In the genomic region with DNA sequence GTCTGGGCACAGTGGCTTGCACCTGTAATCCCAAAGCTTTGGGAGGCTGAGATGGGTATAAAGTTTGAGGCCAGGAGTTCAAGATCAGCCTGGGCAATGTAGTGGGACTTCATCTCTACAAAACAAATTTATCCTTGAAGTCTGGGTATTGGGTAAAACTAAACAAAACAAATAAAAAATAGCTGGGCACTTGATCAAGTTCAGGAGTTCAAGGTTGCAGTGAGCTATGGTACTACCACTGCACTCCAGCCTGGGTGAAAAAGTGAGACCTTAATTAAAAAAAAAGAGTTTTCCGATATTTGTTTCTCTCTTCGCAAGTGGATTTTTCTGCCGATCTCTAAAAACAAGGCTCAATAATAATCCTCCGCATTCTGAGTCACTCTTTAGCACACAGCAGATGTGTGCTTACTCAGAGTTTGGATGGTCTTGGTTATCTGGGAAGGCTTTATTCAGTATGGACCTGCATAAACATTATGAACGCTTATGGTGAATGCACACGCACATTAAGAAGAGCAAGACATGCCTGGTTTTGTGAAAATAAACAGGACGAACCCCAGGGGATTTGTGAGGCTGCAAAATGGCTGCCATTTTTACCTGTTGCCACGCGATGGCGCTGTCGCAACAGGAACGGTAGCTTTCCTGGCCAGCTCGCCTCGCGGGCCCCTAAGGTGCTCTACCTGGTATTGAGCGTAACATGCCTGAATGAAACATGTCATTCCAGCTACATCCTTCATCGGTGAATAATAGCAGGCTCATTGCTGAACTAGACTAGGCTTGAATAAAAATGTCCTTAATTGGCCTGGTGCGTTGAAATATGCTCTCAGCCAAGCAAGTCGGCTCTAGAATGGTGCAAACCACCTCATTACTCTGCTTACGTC, we compare ENCODE assay signal across 1 cellular context.
A peak's percentile ranks its signal among the peaks of the same experiment; 100 is the strongest.
TF ChIP-seq lines count a peak whose summit lies in the region.

No MANE protein-coding gene starts in this region.

TF ChIP-seq in HepG2, 621 proteins besides CTCF, POLR2A, EP300 and RAD21 (continued from another document and continues in another):
- TF ChIP-seq, protein P1, sequence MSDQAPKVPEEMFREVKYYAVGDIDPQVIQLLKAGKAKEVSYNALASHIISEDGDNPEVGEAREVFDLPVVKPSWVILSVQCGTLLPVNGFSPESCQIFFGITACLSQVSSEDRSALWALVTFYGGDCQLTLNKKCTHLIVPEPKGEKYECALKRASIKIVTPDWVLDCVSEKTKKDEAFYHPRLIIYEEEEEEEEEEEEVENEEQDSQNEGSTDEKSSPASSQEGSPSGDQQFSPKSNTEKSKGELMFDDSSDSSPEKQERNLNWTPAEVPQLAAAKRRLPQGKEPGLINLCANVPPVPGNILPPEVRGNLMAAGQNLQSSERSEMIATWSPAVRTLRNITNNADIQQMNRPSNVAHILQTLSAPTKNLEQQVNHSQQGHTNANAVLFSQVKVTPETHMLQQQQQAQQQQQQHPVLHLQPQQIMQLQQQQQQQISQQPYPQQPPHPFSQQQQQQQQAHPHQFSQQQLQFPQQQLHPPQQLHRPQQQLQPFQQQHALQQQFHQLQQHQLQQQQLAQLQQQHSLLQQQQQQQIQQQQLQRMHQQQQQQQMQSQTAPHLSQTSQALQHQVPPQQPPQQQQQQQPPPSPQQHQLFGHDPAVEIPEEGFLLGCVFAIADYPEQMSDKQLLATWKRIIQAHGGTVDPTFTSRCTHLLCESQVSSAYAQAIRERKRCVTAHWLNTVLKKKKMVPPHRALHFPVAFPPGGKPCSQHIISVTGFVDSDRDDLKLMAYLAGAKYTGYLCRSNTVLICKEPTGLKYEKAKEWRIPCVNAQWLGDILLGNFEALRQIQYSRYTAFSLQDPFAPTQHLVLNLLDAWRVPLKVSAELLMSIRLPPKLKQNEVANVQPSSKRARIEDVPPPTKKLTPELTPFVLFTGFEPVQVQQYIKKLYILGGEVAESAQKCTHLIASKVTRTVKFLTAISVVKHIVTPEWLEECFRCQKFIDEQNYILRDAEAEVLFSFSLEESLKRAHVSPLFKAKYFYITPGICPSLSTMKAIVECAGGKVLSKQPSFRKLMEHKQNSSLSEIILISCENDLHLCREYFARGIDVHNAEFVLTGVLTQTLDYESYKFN (CRISPR knock-in tag; conservative IDR thresholded peaks at IDR 0.05): 0 out of 2 replicates have a peak, but pooled peaks have one; percentile 8
- TF ChIP-seq CREB1 (IDR thresholded peaks at IDR 0.05) (no peak), CREB1 (CRISPR knock-in tag; IDR thresholded peaks at IDR 0.05) (no peak), NBN (conservative IDR thresholded peaks at IDR 0.05) (no peak), HOXA5 (CRISPR knock-in tag; IDR thresholded peaks at IDR 0.05) (peak; percentile 48; the same call in 1 of the 2 replicates), ZNF33A (CRISPR knock-in tag; IDR thresholded peaks at IDR 0.05; ENCODE audit: borderline replicate concordance) (no peak), FOSL1 (CRISPR knock-in tag; IDR thresholded peaks at IDR 0.05; ENCODE audit: borderline replicate concordance) (no peak), PAWR (CRISPR knock-in tag; IDR thresholded peaks at IDR 0.05; ENCODE audit: borderline replicate concordance) (no peak), ZNF652 (CRISPR knock-in tag; IDR thresholded peaks at IDR 0.05; ENCODE audit: borderline replicate concordance, low read depth) (no peak), KDM2A (CRISPR knock-in tag; IDR thresholded peaks at IDR 0.05; ENCODE audit: borderline replicate concordance, low read depth) (peak; percentile 85), KDM1A (CRISPR knock-in tag; IDR thresholded peaks at IDR 0.05) (no peak), ZNF776 (CRISPR knock-in tag; IDR thresholded peaks at IDR 0.05) (no peak), ZNF296 (CRISPR knock-in tag; conservative IDR thresholded peaks at IDR 0.05) (no peak), SP4 (CRISPR knock-in tag; IDR thresholded peaks at IDR 0.05) (no peak), ZNF703 (CRISPR knock-in tag; IDR thresholded peaks at IDR 0.05; ENCODE audit: borderline replicate concordance) (no peak), MLLT10 (CRISPR knock-in tag; IDR thresholded peaks at IDR 0.05) (no peak), ZNF121 (CRISPR knock-in tag; IDR thresholded peaks at IDR 0.05) (no peak), ZMYM3 (CRISPR knock-in tag; IDR thresholded peaks at IDR 0.05) (no peak), ZNF761 (CRISPR knock-in tag; conservative IDR thresholded peaks at IDR 0.05) (no peak), ZFP90 (CRISPR knock-in tag; IDR thresholded peaks at IDR 0.05; ENCODE audit: borderline replicate concordance) (no peak), ZNF577 (CRISPR knock-in tag; IDR thresholded peaks at IDR 0.05; ENCODE audit: borderline replicate concordance, low read depth) (no peak), HOXA3 (CRISPR knock-in tag; IDR thresholded peaks at IDR 0.05) (no peak; the same call in 1 of the 2 replicates), ZNF616 (CRISPR knock-in tag; IDR thresholded peaks at IDR 0.05; ENCODE audit: low read depth) (no peak), PRMT3 (CRISPR knock-in tag; IDR thresholded peaks at IDR 0.05; ENCODE audit: borderline replicate concordance, low read depth) (no peak), ZNF12 (CRISPR knock-in tag; IDR thresholded peaks at IDR 0.05) (no peak), CHCHD3 (CRISPR knock-in tag; IDR thresholded peaks at IDR 0.05) (no peak), ZBTB3 (CRISPR knock-in tag; IDR thresholded peaks at IDR 0.05; ENCODE audit: borderline replicate concordance, low read depth) (no peak), CEBPB (IDR thresholded peaks at IDR 0.05; ENCODE audit: borderline replicate concordance, low read depth, low read length) (no peak), ZNF570 (CRISPR knock-in tag; IDR thresholded peaks at IDR 0.05; ENCODE audit: borderline replicate concordance) (no peak), NCOA2 (CRISPR knock-in tag; IDR thresholded peaks at IDR 0.05) (peak; percentile 12; the same call in 1 of the 2 replicates)
- TF ChIP-seq, protein P2, sequence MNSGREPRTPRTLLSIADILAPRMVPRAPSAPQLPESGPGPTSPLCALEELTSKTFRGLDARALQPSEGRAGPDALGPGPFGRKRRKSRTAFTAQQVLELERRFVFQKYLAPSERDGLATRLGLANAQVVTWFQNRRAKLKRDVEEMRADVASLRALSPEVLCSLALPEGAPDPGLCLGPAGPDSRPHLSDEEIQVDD (CRISPR knock-in tag; IDR thresholded peaks at IDR 0.05; ENCODE audit: borderline replicate concordance): no peak
- TF ChIP-seq, protein P3, sequence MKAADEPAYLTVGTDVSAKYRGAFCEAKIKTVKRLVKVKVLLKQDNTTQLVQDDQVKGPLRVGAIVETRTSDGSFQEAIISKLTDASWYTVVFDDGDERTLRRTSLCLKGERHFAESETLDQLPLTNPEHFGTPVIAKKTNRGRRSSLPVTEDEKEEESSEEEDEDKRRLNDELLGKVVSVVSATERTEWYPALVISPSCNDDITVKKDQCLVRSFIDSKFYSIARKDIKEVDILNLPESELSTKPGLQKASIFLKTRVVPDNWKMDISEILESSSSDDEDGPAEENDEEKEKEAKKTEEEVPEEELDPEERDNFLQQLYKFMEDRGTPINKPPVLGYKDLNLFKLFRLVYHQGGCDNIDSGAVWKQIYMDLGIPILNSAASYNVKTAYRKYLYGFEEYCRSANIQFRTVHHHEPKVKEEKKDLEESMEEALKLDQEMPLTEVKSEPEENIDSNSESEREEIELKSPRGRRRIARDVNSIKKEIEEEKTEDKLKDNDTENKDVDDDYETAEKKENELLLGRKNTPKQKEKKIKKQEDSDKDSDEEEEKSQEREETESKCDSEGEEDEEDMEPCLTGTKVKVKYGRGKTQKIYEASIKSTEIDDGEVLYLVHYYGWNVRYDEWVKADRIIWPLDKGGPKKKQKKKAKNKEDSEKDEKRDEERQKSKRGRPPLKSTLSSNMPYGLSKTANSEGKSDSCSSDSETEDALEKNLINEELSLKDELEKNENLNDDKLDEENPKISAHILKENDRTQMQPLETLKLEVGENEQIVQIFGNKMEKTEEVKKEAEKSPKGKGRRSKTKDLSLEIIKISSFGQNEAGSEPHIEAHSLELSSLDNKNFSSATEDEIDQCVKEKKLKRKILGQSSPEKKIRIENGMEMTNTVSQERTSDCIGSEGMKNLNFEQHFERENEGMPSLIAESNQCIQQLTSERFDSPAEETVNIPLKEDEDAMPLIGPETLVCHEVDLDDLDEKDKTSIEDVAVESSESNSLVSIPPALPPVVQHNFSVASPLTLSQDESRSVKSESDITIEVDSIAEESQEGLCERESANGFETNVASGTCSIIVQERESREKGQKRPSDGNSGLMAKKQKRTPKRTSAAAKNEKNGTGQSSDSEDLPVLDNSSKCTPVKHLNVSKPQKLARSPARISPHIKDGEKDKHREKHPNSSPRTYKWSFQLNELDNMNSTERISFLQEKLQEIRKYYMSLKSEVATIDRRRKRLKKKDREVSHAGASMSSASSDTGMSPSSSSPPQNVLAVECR (CRISPR knock-in tag; IDR thresholded peaks at IDR 0.05; ENCODE audit: borderline replicate concordance): no peak
- TF ChIP-seq, protein P4, sequence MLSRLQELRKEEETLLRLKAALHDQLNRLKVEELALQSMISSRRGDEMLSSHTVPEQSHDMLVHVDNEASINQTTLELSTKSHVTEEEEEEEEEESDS (CRISPR knock-in tag; IDR thresholded peaks at IDR 0.05; ENCODE audit: borderline replicate concordance): no peak
- TF ChIP-seq, protein P5, sequence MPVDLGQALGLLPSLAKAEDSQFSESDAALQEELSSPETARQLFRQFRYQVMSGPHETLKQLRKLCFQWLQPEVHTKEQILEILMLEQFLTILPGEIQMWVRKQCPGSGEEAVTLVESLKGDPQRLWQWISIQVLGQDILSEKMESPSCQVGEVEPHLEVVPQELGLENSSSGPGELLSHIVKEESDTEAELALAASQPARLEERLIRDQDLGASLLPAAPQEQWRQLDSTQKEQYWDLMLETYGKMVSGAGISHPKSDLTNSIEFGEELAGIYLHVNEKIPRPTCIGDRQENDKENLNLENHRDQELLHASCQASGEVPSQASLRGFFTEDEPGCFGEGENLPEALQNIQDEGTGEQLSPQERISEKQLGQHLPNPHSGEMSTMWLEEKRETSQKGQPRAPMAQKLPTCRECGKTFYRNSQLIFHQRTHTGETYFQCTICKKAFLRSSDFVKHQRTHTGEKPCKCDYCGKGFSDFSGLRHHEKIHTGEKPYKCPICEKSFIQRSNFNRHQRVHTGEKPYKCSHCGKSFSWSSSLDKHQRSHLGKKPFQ (CRISPR knock-in tag; IDR thresholded peaks at IDR 0.05; ENCODE audit: insufficient replicate concordance): no peak
- TF ChIP-seq, protein P6, sequence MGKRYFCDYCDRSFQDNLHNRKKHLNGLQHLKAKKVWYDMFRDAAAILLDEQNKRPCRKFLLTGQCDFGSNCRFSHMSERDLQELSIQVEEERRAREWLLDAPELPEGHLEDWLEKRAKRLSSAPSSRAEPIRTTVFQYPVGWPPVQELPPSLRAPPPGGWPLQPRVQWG (CRISPR knock-in tag; IDR thresholded peaks at IDR 0.05; ENCODE audit: borderline replicate concordance, low read depth): no peak
- TF ChIP-seq, protein P7, sequence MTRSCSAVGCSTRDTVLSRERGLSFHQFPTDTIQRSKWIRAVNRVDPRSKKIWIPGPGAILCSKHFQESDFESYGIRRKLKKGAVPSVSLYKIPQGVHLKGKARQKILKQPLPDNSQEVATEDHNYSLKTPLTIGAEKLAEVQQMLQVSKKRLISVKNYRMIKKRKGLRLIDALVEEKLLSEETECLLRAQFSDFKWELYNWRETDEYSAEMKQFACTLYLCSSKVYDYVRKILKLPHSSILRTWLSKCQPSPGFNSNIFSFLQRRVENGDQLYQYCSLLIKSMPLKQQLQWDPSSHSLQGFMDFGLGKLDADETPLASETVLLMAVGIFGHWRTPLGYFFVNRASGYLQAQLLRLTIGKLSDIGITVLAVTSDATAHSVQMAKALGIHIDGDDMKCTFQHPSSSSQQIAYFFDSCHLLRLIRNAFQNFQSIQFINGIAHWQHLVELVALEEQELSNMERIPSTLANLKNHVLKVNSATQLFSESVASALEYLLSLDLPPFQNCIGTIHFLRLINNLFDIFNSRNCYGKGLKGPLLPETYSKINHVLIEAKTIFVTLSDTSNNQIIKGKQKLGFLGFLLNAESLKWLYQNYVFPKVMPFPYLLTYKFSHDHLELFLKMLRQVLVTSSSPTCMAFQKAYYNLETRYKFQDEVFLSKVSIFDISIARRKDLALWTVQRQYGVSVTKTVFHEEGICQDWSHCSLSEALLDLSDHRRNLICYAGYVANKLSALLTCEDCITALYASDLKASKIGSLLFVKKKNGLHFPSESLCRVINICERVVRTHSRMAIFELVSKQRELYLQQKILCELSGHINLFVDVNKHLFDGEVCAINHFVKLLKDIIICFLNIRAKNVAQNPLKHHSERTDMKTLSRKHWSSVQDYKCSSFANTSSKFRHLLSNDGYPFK (CRISPR knock-in tag; IDR thresholded peaks at IDR 0.05; ENCODE audit: borderline replicate concordance): no peak
- TF ChIP-seq, protein P8, sequence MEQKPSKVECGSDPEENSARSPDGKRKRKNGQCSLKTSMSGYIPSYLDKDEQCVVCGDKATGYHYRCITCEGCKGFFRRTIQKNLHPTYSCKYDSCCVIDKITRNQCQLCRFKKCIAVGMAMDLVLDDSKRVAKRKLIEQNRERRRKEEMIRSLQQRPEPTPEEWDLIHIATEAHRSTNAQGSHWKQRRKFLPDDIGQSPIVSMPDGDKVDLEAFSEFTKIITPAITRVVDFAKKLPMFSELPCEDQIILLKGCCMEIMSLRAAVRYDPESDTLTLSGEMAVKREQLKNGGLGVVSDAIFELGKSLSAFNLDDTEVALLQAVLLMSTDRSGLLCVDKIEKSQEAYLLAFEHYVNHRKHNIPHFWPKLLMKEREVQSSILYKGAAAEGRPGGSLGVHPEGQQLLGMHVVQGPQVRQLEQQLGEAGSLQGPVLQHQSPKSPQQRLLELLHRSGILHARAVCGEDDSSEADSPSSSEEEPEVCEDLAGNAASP (CRISPR knock-in tag; IDR thresholded peaks at IDR 0.05; ENCODE audit: borderline replicate concordance): peak; percentile 36; the same call in 1 of the 2 replicates
- TF ChIP-seq, protein P9, sequence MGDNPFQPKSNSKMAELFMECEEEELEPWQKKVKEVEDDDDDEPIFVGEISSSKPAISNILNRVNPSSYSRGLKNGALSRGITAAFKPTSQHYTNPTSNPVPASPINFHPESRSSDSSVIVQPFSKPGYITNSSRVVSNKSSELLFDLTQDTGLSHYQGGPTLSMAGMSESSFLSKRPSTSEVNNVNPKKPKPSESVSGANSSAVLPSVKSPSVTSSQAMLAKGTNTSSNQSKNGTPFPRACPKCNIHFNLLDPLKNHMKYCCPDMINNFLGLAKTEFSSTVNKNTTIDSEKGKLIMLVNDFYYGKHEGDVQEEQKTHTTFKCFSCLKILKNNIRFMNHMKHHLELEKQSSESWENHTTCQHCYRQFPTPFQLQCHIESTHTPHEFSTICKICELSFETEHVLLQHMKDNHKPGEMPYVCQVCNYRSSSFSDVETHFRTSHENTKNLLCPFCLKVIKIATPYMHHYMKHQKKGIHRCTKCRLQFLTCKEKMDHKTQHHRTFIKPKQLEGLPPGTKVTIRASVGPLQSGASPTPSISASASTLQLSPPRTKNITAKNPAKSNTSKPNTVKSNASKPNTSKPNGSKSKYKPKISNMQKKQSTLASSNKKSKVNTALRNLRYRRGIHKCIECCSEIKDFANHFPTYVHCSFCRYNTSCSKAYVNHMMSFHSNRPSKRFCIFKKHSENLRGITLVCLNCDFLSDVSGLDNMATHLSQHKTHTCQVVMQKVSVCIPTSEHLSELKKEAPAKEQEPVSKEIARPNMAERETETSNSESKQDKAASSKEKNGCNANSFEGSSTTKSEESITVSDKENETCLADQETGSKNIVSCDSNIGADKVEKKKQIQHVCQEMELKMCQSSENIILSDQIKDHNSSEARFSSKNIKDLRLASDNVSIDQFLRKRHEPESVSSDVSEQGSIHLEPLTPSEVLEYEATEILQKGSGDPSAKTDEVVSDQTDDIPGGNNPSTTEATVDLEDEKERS (CRISPR knock-in tag; IDR thresholded peaks at IDR 0.05): no peak
